Comparison of ENCODE assay signal across 1 cellular context in genomic region chr11:65590240-65590738, GRCh38.
A peak's percentile ranks its signal among the peaks of the same experiment; 100 is the strongest.
TF ChIP-seq lines count a peak whose summit lies in the region.

No MANE protein-coding gene starts in this region.

TF ChIP-seq in HepG2, 621 proteins besides CTCF, POLR2A, EP300 and RAD21:
- TF ChIP-seq, protein P1, sequence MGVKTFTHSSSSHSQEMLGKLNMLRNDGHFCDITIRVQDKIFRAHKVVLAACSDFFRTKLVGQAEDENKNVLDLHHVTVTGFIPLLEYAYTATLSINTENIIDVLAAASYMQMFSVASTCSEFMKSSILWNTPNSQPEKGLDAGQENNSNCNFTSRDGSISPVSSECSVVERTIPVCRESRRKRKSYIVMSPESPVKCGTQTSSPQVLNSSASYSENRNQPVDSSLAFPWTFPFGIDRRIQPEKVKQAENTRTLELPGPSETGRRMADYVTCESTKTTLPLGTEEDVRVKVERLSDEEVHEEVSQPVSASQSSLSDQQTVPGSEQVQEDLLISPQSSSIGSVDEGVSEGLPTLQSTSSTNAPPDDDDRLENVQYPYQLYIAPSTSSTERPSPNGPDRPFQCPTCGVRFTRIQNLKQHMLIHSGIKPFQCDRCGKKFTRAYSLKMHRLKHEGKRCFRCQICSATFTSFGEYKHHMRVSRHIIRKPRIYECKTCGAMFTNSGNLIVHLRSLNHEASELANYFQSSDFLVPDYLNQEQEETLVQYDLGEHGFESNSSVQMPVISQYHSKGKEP (CRISPR knock-in tag; IDR thresholded peaks at IDR 0.05), result no peak
- no peak for TF ChIP-seq TCF12 (IDR thresholded peaks at IDR 0.05)
- TF ChIP-seq TCF12 (CRISPR knock-in tag; IDR thresholded peaks at IDR 0.05), result no peak
- peak; percentile 76 for TF ChIP-seq ZNF629 (CRISPR knock-in tag; conservative IDR thresholded peaks at IDR 0.05)
